ENCODE assay signal across 1 cellular context in genomic region chr19:33040994-33041827, GRCh38.
TF ChIP-seq lines count a peak whose summit lies in the region.

No MANE protein-coding gene starts in this region.

TF ChIP-seq in HepG2, 621 proteins besides CTCF, POLR2A, EP300 and RAD21 (continued from another document and continues in another):
- TF ChIP-seq, protein P1, sequence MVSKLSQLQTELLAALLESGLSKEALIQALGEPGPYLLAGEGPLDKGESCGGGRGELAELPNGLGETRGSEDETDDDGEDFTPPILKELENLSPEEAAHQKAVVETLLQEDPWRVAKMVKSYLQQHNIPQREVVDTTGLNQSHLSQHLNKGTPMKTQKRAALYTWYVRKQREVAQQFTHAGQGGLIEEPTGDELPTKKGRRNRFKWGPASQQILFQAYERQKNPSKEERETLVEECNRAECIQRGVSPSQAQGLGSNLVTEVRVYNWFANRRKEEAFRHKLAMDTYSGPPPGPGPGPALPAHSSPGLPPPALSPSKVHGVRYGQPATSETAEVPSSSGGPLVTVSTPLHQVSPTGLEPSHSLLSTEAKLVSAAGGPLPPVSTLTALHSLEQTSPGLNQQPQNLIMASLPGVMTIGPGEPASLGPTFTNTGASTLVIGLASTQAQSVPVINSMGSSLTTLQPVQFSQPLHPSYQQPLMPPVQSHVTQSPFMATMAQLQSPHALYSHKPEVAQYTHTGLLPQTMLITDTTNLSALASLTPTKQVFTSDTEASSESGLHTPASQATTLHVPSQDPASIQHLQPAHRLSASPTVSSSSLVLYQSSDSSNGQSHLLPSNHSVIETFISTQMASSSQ (IDR thresholded peaks at IDR 0.05; ENCODE audit: low read depth) = peak; percentile 94
- TF ChIP-seq, protein P1 (CRISPR knock-in tag; IDR thresholded peaks at IDR 0.05; ENCODE audit: borderline replicate concordance) = peak; percentile 98
- TF ChIP-seq ZNF251 (CRISPR knock-in tag; IDR thresholded peaks at IDR 0.05) = no peak
- peak; percentile 45; the same call in 1 of the 2 replicates for TF ChIP-seq TFDP2 (CRISPR knock-in tag; IDR thresholded peaks at IDR 0.05)
- TF ChIP-seq ZBTB8A (CRISPR knock-in tag; IDR thresholded peaks at IDR 0.05; ENCODE audit: borderline replicate concordance, low read depth) = peak; percentile 81; the same call in 1 of the 2 replicates
- TF ChIP-seq ZNF460 (CRISPR knock-in tag; IDR thresholded peaks at IDR 0.05; ENCODE audit: borderline replicate concordance) = peak; percentile 21; the same call in 1 of the 2 replicates
- TF ChIP-seq, protein P2, sequence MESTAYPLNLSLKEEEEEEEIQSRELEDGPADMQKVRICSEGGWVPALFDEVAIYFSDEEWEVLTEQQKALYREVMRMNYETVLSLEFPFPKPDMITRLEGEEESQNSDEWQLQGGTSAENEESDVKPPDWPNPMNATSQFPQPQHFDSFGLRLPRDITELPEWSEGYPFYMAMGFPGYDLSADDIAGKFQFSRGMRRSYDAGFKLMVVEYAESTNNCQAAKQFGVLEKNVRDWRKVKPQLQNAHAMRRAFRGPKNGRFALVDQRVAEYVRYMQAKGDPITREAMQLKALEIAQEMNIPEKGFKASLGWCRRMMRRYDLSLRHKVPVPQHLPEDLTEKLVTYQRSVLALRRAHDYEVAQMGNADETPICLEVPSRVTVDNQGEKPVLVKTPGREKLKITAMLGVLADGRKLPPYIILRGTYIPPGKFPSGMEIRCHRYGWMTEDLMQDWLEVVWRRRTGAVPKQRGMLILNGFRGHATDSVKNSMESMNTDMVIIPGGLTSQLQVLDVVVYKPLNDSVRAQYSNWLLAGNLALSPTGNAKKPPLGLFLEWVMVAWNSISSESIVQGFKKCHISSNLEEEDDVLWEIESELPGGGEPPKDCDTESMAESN (CRISPR knock-in tag; conservative IDR thresholded peaks at IDR 0.05) = peak; percentile 47
- TF ChIP-seq MED8 (CRISPR knock-in tag; IDR thresholded peaks at IDR 0.05; ENCODE audit: insufficient replicate concordance) = peak; percentile 68
- peak; percentile 67 for TF ChIP-seq HOXA3 (CRISPR knock-in tag; IDR thresholded peaks at IDR 0.05)
- peak; percentile 78; the same call in 1 of the 2 replicates for TF ChIP-seq ZNF292 (CRISPR knock-in tag; IDR thresholded peaks at IDR 0.05; ENCODE audit: borderline replicate concordance, low read depth)
- peak; percentile 94 for TF ChIP-seq GATAD2A (CRISPR knock-in tag; IDR thresholded peaks at IDR 0.05)
- TF ChIP-seq, protein P3, sequence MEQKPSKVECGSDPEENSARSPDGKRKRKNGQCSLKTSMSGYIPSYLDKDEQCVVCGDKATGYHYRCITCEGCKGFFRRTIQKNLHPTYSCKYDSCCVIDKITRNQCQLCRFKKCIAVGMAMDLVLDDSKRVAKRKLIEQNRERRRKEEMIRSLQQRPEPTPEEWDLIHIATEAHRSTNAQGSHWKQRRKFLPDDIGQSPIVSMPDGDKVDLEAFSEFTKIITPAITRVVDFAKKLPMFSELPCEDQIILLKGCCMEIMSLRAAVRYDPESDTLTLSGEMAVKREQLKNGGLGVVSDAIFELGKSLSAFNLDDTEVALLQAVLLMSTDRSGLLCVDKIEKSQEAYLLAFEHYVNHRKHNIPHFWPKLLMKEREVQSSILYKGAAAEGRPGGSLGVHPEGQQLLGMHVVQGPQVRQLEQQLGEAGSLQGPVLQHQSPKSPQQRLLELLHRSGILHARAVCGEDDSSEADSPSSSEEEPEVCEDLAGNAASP (CRISPR knock-in tag; IDR thresholded peaks at IDR 0.05; ENCODE audit: borderline replicate concordance) = peak; percentile 99
- TF ChIP-seq TGIF2 (CRISPR knock-in tag; IDR thresholded peaks at IDR 0.05) = peak; percentile 39; the same call in 1 of the 2 replicates
- TF ChIP-seq YEATS4 (CRISPR knock-in tag; IDR thresholded peaks at IDR 0.05; ENCODE audit: borderline replicate concordance) = peak; percentile 66; the same call in 1 of the 2 replicates
- TF ChIP-seq ZBTB3 (CRISPR knock-in tag; IDR thresholded peaks at IDR 0.05; ENCODE audit: borderline replicate concordance, low read depth) = peak; percentile 91; the same call in 1 of the 2 replicates
- TF ChIP-seq ZNF343 (CRISPR knock-in tag; IDR thresholded peaks at IDR 0.05) = 0 out of 2 replicates have a peak, but pooled peaks have one; percentile 44
- TF ChIP-seq, protein P4, sequence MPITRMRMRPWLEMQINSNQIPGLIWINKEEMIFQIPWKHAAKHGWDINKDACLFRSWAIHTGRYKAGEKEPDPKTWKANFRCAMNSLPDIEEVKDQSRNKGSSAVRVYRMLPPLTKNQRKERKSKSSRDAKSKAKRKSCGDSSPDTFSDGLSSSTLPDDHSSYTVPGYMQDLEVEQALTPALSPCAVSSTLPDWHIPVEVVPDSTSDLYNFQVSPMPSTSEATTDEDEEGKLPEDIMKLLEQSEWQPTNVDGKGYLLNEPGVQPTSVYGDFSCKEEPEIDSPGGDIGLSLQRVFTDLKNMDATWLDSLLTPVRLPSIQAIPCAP (CRISPR knock-in tag; IDR thresholded peaks at IDR 0.05; ENCODE audit: low read depth) = 0 out of 2 replicates have a peak, but pooled peaks have one; percentile 49
- TF ChIP-seq CEBPG (CRISPR knock-in tag; IDR thresholded peaks at IDR 0.05) = peak; percentile 60
- TF ChIP-seq RARG (CRISPR knock-in tag; IDR thresholded peaks at IDR 0.05; ENCODE audit: low read depth) = peak; percentile 82; the same call in 1 of the 2 replicates
- TF ChIP-seq ZNF687 (CRISPR knock-in tag; IDR thresholded peaks at IDR 0.05) = no peak
- TF ChIP-seq, protein P5, sequence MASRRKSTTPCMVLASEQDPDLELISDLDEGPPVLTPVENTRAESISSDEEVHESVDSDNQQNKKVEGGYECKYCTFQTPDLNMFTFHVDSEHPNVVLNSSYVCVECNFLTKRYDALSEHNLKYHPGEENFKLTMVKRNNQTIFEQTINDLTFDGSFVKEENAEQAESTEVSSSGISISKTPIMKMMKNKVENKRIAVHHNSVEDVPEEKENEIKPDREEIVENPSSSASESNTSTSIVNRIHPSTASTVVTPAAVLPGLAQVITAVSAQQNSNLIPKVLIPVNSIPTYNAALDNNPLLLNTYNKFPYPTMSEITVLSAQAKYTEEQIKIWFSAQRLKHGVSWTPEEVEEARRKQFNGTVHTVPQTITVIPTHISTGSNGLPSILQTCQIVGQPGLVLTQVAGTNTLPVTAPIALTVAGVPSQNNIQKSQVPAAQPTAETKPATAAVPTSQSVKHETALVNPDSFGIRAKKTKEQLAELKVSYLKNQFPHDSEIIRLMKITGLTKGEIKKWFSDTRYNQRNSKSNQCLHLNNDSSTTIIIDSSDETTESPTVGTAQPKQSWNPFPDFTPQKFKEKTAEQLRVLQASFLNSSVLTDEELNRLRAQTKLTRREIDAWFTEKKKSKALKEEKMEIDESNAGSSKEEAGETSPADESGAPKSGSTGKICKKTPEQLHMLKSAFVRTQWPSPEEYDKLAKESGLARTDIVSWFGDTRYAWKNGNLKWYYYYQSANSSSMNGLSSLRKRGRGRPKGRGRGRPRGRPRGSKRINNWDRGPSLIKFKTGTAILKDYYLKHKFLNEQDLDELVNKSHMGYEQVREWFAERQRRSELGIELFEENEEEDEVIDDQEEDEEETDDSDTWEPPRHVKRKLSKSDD (CRISPR knock-in tag; IDR thresholded peaks at IDR 0.05; ENCODE audit: low read depth) = peak; percentile 85
- TF ChIP-seq SMC3 (IDR thresholded peaks at IDR 0.05; ENCODE audit: low read length) = peak; percentile 7; the same call in 1 of the 2 replicates
- TF ChIP-seq SP140L (CRISPR knock-in tag; IDR thresholded peaks at IDR 0.05; ENCODE audit: borderline replicate concordance) = no peak
- peak; percentile 32 for TF ChIP-seq YY1 (IDR thresholded peaks at IDR 0.05; ENCODE audit: insufficient read depth, insufficient replicate concordance, low read depth, low read length)
- TF ChIP-seq RXRA (CRISPR knock-in tag; IDR thresholded peaks at IDR 0.05) = peak; percentile 98
- TF ChIP-seq, protein P6, sequence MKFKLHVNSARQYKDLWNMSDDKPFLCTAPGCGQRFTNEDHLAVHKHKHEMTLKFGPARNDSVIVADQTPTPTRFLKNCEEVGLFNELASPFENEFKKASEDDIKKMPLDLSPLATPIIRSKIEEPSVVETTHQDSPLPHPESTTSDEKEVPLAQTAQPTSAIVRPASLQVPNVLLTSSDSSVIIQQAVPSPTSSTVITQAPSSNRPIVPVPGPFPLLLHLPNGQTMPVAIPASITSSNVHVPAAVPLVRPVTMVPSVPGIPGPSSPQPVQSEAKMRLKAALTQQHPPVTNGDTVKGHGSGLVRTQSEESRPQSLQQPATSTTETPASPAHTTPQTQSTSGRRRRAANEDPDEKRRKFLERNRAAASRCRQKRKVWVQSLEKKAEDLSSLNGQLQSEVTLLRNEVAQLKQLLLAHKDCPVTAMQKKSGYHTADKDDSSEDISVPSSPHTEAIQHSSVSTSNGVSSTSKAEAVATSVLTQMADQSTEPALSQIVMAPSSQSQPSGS (CRISPR knock-in tag; IDR thresholded peaks at IDR 0.05) = peak; percentile 80; the same call in 1 of the 2 replicates
- TF ChIP-seq, protein P7, sequence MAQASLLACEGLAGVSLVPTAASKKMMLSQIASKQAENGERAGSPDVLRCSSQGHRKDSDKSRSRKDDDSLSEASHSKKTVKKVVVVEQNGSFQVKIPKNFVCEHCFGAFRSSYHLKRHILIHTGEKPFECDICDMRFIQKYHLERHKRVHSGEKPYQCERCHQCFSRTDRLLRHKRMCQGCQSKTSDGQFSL (CRISPR knock-in tag; IDR thresholded peaks at IDR 0.05) = peak; percentile 55; the same call in 1 of the 2 replicates
- TF ChIP-seq ZNF501 (CRISPR knock-in tag; IDR thresholded peaks at IDR 0.05) = peak; percentile 55; the same call in 1 of the 2 replicates
- TF ChIP-seq, protein P8, sequence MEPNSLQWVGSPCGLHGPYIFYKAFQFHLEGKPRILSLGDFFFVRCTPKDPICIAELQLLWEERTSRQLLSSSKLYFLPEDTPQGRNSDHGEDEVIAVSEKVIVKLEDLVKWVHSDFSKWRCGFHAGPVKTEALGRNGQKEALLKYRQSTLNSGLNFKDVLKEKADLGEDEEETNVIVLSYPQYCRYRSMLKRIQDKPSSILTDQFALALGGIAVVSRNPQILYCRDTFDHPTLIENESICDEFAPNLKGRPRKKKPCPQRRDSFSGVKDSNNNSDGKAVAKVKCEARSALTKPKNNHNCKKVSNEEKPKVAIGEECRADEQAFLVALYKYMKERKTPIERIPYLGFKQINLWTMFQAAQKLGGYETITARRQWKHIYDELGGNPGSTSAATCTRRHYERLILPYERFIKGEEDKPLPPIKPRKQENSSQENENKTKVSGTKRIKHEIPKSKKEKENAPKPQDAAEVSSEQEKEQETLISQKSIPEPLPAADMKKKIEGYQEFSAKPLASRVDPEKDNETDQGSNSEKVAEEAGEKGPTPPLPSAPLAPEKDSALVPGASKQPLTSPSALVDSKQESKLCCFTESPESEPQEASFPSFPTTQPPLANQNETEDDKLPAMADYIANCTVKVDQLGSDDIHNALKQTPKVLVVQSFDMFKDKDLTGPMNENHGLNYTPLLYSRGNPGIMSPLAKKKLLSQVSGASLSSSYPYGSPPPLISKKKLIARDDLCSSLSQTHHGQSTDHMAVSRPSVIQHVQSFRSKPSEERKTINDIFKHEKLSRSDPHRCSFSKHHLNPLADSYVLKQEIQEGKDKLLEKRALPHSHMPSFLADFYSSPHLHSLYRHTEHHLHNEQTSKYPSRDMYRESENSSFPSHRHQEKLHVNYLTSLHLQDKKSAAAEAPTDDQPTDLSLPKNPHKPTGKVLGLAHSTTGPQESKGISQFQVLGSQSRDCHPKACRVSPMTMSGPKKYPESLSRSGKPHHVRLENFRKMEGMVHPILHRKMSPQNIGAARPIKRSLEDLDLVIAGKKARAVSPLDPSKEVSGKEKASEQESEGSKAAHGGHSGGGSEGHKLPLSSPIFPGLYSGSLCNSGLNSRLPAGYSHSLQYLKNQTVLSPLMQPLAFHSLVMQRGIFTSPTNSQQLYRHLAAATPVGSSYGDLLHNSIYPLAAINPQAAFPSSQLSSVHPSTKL (CRISPR knock-in tag; IDR thresholded peaks at IDR 0.05) = peak; percentile 93
